In genomic region chr2:98907966-98908905, GRCh38 we compare ENCODE assay signal across 1 cellular context.
TF ChIP-seq lines count a peak whose summit lies in the region.

No MANE protein-coding gene starts in this region.

TF ChIP-seq in GM23338, 12 proteins besides CTCF, POLR2A, EP300 and RAD21 (continued from another document):
- TF ChIP-seq REST (IDR thresholded peaks at IDR 0.05; ENCODE audit: unreplicated experiment) (no peak), EZH2phosphoT487 (IDR thresholded peaks at IDR 0.05; ENCODE audit: unreplicated experiment) (no peak), EZH2 (IDR thresholded peaks at IDR 0.05; ENCODE audit: low read depth, unreplicated experiment) (no peak)
